ENCODE assay signal across 1 cellular context in the genomic region with DNA sequence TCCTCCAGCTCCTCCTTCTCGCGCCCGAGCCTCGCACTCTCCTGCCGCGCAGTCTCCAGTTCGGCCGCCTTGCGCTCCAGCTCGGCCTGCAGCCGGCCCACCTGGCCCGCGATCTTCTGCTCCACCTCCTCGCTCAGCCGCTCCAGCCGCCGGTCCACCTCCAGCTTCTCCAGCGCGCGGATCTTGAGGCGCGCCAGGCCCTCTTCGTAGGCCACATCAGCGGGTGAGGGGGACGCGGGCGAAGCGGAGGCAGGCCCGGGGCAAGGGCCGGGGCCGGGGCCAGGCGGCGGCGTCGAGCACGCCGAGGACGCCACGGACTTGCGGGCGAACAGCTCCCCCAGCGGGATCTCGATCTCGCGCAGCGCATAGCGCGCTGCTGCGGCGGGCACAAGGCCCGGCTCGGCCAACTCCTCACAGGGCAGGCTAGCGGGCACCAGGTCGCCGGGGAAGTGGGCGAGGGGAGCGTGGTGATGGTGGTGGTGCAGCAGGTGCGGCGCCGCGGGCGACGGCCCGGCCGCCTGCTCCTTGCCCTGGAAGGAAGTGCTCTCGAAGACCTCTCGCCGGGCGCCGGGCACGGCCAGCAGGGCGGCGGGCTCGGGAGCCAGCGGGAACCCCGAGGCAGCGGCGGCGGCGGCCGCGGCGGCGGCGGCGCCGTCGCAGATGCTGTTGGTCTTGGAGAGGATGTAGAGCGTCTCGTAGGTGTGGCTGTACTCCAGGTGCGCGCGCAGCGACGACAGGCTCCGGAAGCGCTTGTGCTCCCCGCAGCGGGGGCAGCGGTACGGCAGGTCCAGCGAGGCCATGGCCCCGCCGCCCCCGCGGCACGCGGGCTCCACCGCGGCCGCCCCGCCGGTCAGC.
TF ChIP-seq lines count a peak whose summit lies in the region.

No MANE protein-coding gene starts in this region.

TF ChIP-seq in endothelial cell of umbilical vein, 7 proteins besides CTCF, POLR2A, EP300 and RAD21:
- TF ChIP-seq GATA2 (IDR thresholded peaks at IDR 0.05; ENCODE audit: insufficient read depth, insufficient read length, low read depth, low read length), result no peak
- TF ChIP-seq FOS (IDR thresholded peaks at IDR 0.05; ENCODE audit: borderline replicate concordance, insufficient read depth, low read length), result no peak
- peak; percentile 97 for TF ChIP-seq EZH2 (IDR thresholded peaks at IDR 0.05; ENCODE audit: borderline replicate concordance, low read depth, low read length, severe bottlenecking)
- TF ChIP-seq JUN (IDR thresholded peaks at IDR 0.05; ENCODE audit: borderline replicate concordance, insufficient read depth, insufficient read length, low read depth), result no peak
